ENCODE assay signal across 10 cellular contexts in genomic region chr20:14712302-14712739, GRCh38.
DNase-seq lines count a peak whose midpoint lies in the region; ATAC-seq and TF ChIP-seq lines count a peak whose summit lies in the region.
"Had no signal": no experiment of that assay in that cellular context is flagged by ENCODE, and none has a peak within 500 bp of the region (broad histone marks: within the 10 kb centered on the region; RNA-seq: fewer than 3 reads in every experiment).

No MANE protein-coding gene starts in this region.

- peaks cover 60% of the 10 kb centered on the region for H3K4me1 ChIP-seq in HUES6 (ENCODE audit: control insufficient read depth, insufficient read depth, low read length)
- H3K4me1 ChIP-seq in liver (ENCODE audit: control insufficient read depth in 4 of 4, insufficient read depth in 4 of 4, low read length in 3 of 4): peaks cover 0 to 20% (median 7%) of the 10 kb centered on the region in 4 donors
- no peaks in the 10 kb centered on the region for H3K4me1 ChIP-seq in CD8-positive, alpha-beta T cell (ENCODE audit: insufficient read depth, low read length)

- 34% methylated on average over 6 of the region's 6 CpGs for WGBS in liver

- H3K9ac ChIP-seq in HUES6 (ENCODE audit: low read length): no peak overlapping the region
- no peak overlapping the region for H3K9ac ChIP-seq in liver (ENCODE audit: low read depth in 1 of 2, low read length in 2 of 2)

- POLR2A ChIA-PET in CD8-positive, alpha-beta T cell (lab: Charles Lee): no interaction called here

- CTCF ChIA-PET in CD8-positive, alpha-beta T cell (lab: Charles Lee): no interaction called here

- peak; percentile 14 for DNase-seq in 8988T
- DNase-seq in choroid plexus epithelial cell (ENCODE audit: low read depth): peak; percentile 67
- DNase-seq in epidermal melanocyte (ENCODE audit: insufficient read length, low spot score): no peak
- DNase-seq in CD8-positive, alpha-beta T cell: no peak
- DNase-seq in superior temporal gyrus (ENCODE audit: extremely low spot score): no peak
- DNase-seq: NCI-H2081 treated with DMSO at 0.1 percent for 48 hours, retina had no signal

- intact Hi-C loops in CD8-positive, alpha-beta T cell (cut with DNase I, micrococcal nuclease): loop anchor here in 1 of 2 experiments (5.0 kb wide), 1 partner anchor 575 kb away; no protein-coding TSS in a partner anchor

- H3K9me3 Mint-ChIP-seq in CD8-positive, alpha-beta T cell: no peaks in the 10 kb centered on the region

- TF ChIP-seq RAD21 in liver (IDR thresholded peaks at IDR 0.05): no peak

- peak overlapping the region; percentile 17; the same call in 1 of the 2 replicates for H3K27ac ChIP-seq in HUES6 (ENCODE audit: low read depth, low read length)
- H3K27ac ChIP-seq in liver (ENCODE audit: low read depth in 1 of 2, low read length in 2 of 2): peak overlapping the region in 1 of 2 donors; percentile 14
- no peak overlapping the region for H3K27ac ChIP-seq in CD8-positive, alpha-beta T cell (ENCODE audit: low read depth, low read length)

- no peaks in the 10 kb centered on the region for H3K36me3 Mint-ChIP-seq in CD8-positive, alpha-beta T cell

- H3K9me3 ChIP-seq in HUES6 (ENCODE audit: control insufficient read depth, insufficient read depth, low read depth, low read length) (no peaks in the 10 kb centered on the region), liver (ENCODE audit: control insufficient read depth in 4 of 4, low read length in 3 of 4) (no peaks in the 10 kb centered on the region)
- H3K9me3 ChIP-seq in CD8-positive, alpha-beta T cell (ENCODE audit: low read length): no peaks in the 10 kb centered on the region

- H3K27me3 Mint-ChIP-seq in CD8-positive, alpha-beta T cell (ENCODE audit: low read depth): no peaks in the 10 kb centered on the region

- no peak overlapping the region for H3K4me3 ChIP-seq in HUES6 (ENCODE audit: low read depth, low read length)
- no peak overlapping the region for H3K4me3 ChIP-seq in choroid plexus epithelial cell (ENCODE audit: low read depth, low read length)
- H3K4me3 ChIP-seq in liver (ENCODE audit: low read depth in 1 of 3, low read length in 3 of 3): no peak overlapping the region
- no peak overlapping the region for H3K4me3 ChIP-seq in CD8-positive, alpha-beta T cell (ENCODE audit: low read depth, low read length)

- ATAC-seq in GM21619 (IDR thresholded peaks at IDR 0.05; ENCODE audit: unreplicated experiment): no peak
- no peak for ATAC-seq in CD8-positive, alpha-beta T cell

- H3K36me3 ChIP-seq in HUES6 (ENCODE audit: control insufficient read depth, insufficient read depth, low read length) (no peaks in the 10 kb centered on the region), liver (ENCODE audit: control insufficient read depth in 4 of 4, insufficient read depth in 3 of 4, low read depth in 1 of 4, low read length in 3 of 4) (no peaks in the 10 kb centered on the region)
- no peaks in the 10 kb centered on the region for H3K36me3 ChIP-seq in CD8-positive, alpha-beta T cell (ENCODE audit: insufficient read depth, low read length)

- TF ChIP-seq CTCF in choroid plexus epithelial cell (conservative IDR thresholded peaks at IDR 0.05; ENCODE audit: low read depth, low read length) (no peak), liver (IDR thresholded peaks at IDR 0.05; ENCODE audit: low read depth, low read length, missing input control) (no peak)
- TF ChIP-seq CTCF in CD8-positive, alpha-beta T cell (IDR thresholded peaks at IDR 0.05): no peak

- H3K27me3 ChIP-seq in HUES6 (ENCODE audit: control insufficient read depth, insufficient read depth, low read length): no peaks in the 10 kb centered on the region
- no peaks in the 10 kb centered on the region for H3K27me3 ChIP-seq in liver (ENCODE audit: control insufficient read depth in 4 of 4, insufficient read depth in 4 of 4, low read length in 3 of 4)
- no peaks in the 10 kb centered on the region for H3K27me3 ChIP-seq in CD8-positive, alpha-beta T cell (ENCODE audit: insufficient read depth, low read length)

- H3K27ac Mint-ChIP-seq in CD8-positive, alpha-beta T cell: no peak overlapping the region

- no peaks in the 10 kb centered on the region for H3K4me1 Mint-ChIP-seq in CD8-positive, alpha-beta T cell (ENCODE audit: low read depth)

- H3K4me3 Mint-ChIP-seq in CD8-positive, alpha-beta T cell: no peak overlapping the region

TF ChIP-seq in liver, 16 proteins besides CTCF, POLR2A, EP300 and RAD21:
- TF ChIP-seq GABPA (IDR thresholded peaks at IDR 0.05 in 1 of 2, conservative IDR thresholded peaks at IDR 0.05 in 1 of 2) (no peak), RXRA (IDR thresholded peaks at IDR 0.05) (peak in 1 of 2 donors; percentile 4), JUND (IDR thresholded peaks at IDR 0.05) (peak in 1 of 2 donors; percentile 29), EGR1 (IDR thresholded peaks at IDR 0.05; ENCODE audit: low read depth in 2 of 2) (no peak), HNF4A (conservative IDR thresholded peaks at IDR 0.05) (peak; percentile 47 to 62), MAX (IDR thresholded peaks at IDR 0.05) (peak; percentile 16)
TF ChIP-seq in liver: peak in this region for 4.

Comparison
In these comparisons a context has a peak if more than half of its experiments do, and no peak if none do; other contexts are left out.
1. DNase-seq: peak in 8988T (single experiment) and choroid plexus epithelial cell (single experiment); none in epidermal melanocyte (single experiment), CD8-positive, alpha-beta T cell (0 of 7) and superior temporal gyrus (single experiment).